Comparison of ENCODE assay signal across 15 cellular contexts in genomic region chr20:50098259-50098658, GRCh38. TPM values are rescaled to one million over a fixed set of nuclear protein-coding genes. Genes with fewer than 3 reads are reported as not detected.
A peak's percentile ranks its signal among the peaks of the same experiment; 100 is the strongest.
DNase-seq lines count a peak whose midpoint lies in the region; ATAC-seq and TF ChIP-seq lines count a peak whose summit lies in the region.
"Had no signal": no experiment of that assay in that cellular context is flagged by ENCODE, and none has a peak within 500 bp of the region (broad histone marks: within the 10 kb centered on the region; RNA-seq: fewer than 3 reads in every experiment).

No MANE protein-coding gene starts in this region.

- intact Hi-C loops in activated naive CD4-positive, alpha-beta T cell treated with anti-CD3 and anti-CD28 coated beads for 36 hours (cut with micrococcal nuclease), result no loop called here
- intact Hi-C loops in activated CD4-positive, alpha-beta memory T cell treated with anti-CD3 and anti-CD28 coated beads for 36 hours (cut with micrococcal nuclease), result no loop called here
- intact Hi-C loops in heart right ventricle (cut with DNase I), result no loop called here

- H3K27ac Mint-ChIP-seq in activated naive CD4-positive, alpha-beta T cell treated with anti-CD3 and anti-CD28 coated beads for 36 hours, result peak overlapping the region; percentile 1
- H3K27ac Mint-ChIP-seq in activated CD4-positive, alpha-beta memory T cell treated with anti-CD3 and anti-CD28 coated beads for 36 hours, result peak overlapping the region; percentile 14
- H3K27ac Mint-ChIP-seq: activated B cell treated with CpG ODN at 0.5 μM for 24 hours had no signal

- H3K4me3 ChIP-seq in heart right ventricle (no peak overlapping the region), smooth muscle cell (no peak overlapping the region)

- H3K9me3 ChIP-seq in heart right ventricle, result no peaks in the 10 kb centered on the region
- H3K9me3 ChIP-seq in smooth muscle cell (replicated peaks; ENCODE audit: low read depth), result no peaks in the 10 kb centered on the region

- no peaks in the 10 kb centered on the region for H3K27me3 Mint-ChIP-seq in activated naive CD4-positive, alpha-beta T cell treated with anti-CD3 and anti-CD28 coated beads for 36 hours (ENCODE audit: low read depth)
- no peaks in the 10 kb centered on the region for H3K27me3 Mint-ChIP-seq in activated CD4-positive, alpha-beta memory T cell treated with anti-CD3 and anti-CD28 coated beads for 36 hours
- H3K27me3 Mint-ChIP-seq: activated B cell treated with CpG ODN at 0.5 μM for 24 hours had no signal

- CTCF ChIA-PET in activated naive CD4-positive, alpha-beta T cell treated with anti-CD3 and anti-CD28 coated beads for 36 hours (lab: Charles Lee), result interaction anchor here (1.1 to 2.6 kb wide), 4 partner anchors 11 to 122 kb away, joined by 3 to 6 read pairs (median 5); no protein-coding TSS in a partner anchor
- CTCF ChIA-PET in activated CD4-positive, alpha-beta memory T cell treated with anti-CD3 and anti-CD28 coated beads for 36 hours (lab: Charles Lee), result interaction anchor here (1.3 to 3.8 kb wide), 6 partner anchors 12 to 119 kb away, joined by 5 to 20 read pairs (median 9); no protein-coding TSS in a partner anchor

- H4K20me1 ChIP-seq in smooth muscle cell (ENCODE audit: low read depth), result peaks cover 97% of the 10 kb centered on the region

- H3K4me1 ChIP-seq in heart right ventricle (peaks cover 2 to 80% (median 56%) of the 10 kb centered on the region in 9 donors), smooth muscle cell (ENCODE audit: low read depth) (no peaks in the 10 kb centered on the region)

- H3K27ac ChIP-seq in heart right ventricle (peak overlapping the region in 7 of 10 donors; percentile 11 to 77 (median 44)), smooth muscle cell (ENCODE audit: low read depth) (peak overlapping the region; percentile 48)
- H3K27ac ChIP-seq: RWPE1 had no signal

- WGBS in heart right ventricle, 2 donors, result 49 to 58% methylated on average over 2 of the region's 2 CpGs
- 39% methylated on average over 2 of the region's 2 CpGs for WGBS in smooth muscle cell (ENCODE audit: low lambda C conversion rate)

- no peak overlapping the region for H2AFZ ChIP-seq in smooth muscle cell (ENCODE audit: low read depth)

- H3K4me1 Mint-ChIP-seq in activated naive CD4-positive, alpha-beta T cell treated with anti-CD3 and anti-CD28 coated beads for 36 hours (ENCODE audit: low read depth), result peaks cover 33% of the 10 kb centered on the region
- peaks cover 42% of the 10 kb centered on the region for H3K4me1 Mint-ChIP-seq in activated CD4-positive, alpha-beta memory T cell treated with anti-CD3 and anti-CD28 coated beads for 36 hours (ENCODE audit: low read depth)

- no peak overlapping the region for H3K4me3 Mint-ChIP-seq in activated naive CD4-positive, alpha-beta T cell treated with anti-CD3 and anti-CD28 coated beads for 36 hours
- H3K4me3 Mint-ChIP-seq in activated CD4-positive, alpha-beta memory T cell treated with anti-CD3 and anti-CD28 coated beads for 36 hours, result no peak overlapping the region
- H3K4me3 Mint-ChIP-seq: activated B cell treated with CpG ODN at 0.5 μM for 24 hours, mesothelial cell of epicardium had no signal

- H3K27me3 ChIP-seq in heart right ventricle, result no peaks in the 10 kb centered on the region
- no peaks in the 10 kb centered on the region for H3K27me3 ChIP-seq in smooth muscle cell (ENCODE audit: low read depth)

- POLR2A ChIA-PET in activated CD4-positive, alpha-beta memory T cell treated with anti-CD3 and anti-CD28 coated beads for 36 hours (lab: Charles Lee), result interaction anchor here (1.2 kb wide), 1 partner anchor 12 kb away, joined by 3 read pairs; no protein-coding TSS in a partner anchor

- H3K9ac ChIP-seq in smooth muscle cell (ENCODE audit: low read depth), result no peak overlapping the region

- DNase-seq in activated naive CD4-positive, alpha-beta T cell treated with anti-CD3 and anti-CD28 coated beads for 36 hours, result no peak
- DNase-seq in activated naive CD4-positive, alpha-beta T cell (lab: John Stamatoyannopoulos, UW), result no peak
- no peak for DNase-seq in activated CD4-positive, alpha-beta memory T cell treated with anti-CD3 and anti-CD28 coated beads for 36 hours
- no peak for DNase-seq in heart right ventricle
- no peak for DNase-seq in smooth muscle cell (lab: John Stamatoyannopoulos, UW; ENCODE audit: unreplicated experiment)
- no peak for DNase-seq in stimulated activated CD4-positive, alpha-beta T cell treated with anti-CD3 and anti-CD28 coated beads, Interleukin-4, amount 100 ng/mL, for 4 hours
- no peak for DNase-seq in stimulated activated CD4-positive, alpha-beta T cell treated with anti-CD3 and anti-CD28 coated beads, Interleukin-4, amount 100 ng/mL, for 1 hour
- DNase-seq: activated B cell treated with CpG ODN at 0.5 μM for 24 hours; islet precursor cell; NCI-H1105; NCI-H2171; stimulated activated naive CD4-positive, alpha-beta T cell treated with Interleukin-2 at 50 U/mL for 16 hours had no signal

- H3K36me3 ChIP-seq in heart right ventricle, result peaks cover 0 to 49% (median 13%) of the 10 kb centered on the region in 9 donors
- peaks cover 4% of the 10 kb centered on the region for H3K36me3 ChIP-seq in smooth muscle cell (ENCODE audit: low read depth)

- peaks cover 96% of the 10 kb centered on the region for H3K79me2 ChIP-seq in smooth muscle cell (ENCODE audit: low read depth)

- H3K4me2 ChIP-seq in smooth muscle cell, result no peak overlapping the region

- TF ChIP-seq CTCF in heart right ventricle (IDR thresholded peaks at IDR 0.05) (no peak), smooth muscle cell (IDR thresholded peaks at IDR 0.05; ENCODE audit: borderline replicate concordance, insufficient read depth, poor library complexity, severe bottlenecking) (no peak)

- peak in 2 of 8 donors; percentile 22 to 32 for ATAC-seq in heart right ventricle
- no peak for ATAC-seq in HG03354 (IDR thresholded peaks at IDR 0.05; ENCODE audit: poor library complexity, severe bottlenecking, unreplicated experiment)

- no peaks in the 10 kb centered on the region for H3K9me3 Mint-ChIP-seq in activated naive CD4-positive, alpha-beta T cell treated with anti-CD3 and anti-CD28 coated beads for 36 hours
- no peaks in the 10 kb centered on the region for H3K9me3 Mint-ChIP-seq in activated CD4-positive, alpha-beta memory T cell treated with anti-CD3 and anti-CD28 coated beads for 36 hours
- H3K9me3 Mint-ChIP-seq: activated B cell treated with CpG ODN at 0.5 μM for 24 hours, mesothelial cell of epicardium had no signal

- H3F3A ChIP-seq in smooth muscle cell (ENCODE audit: low read depth), result peaks cover 7% of the 10 kb centered on the region

- H3K36me3 Mint-ChIP-seq in activated naive CD4-positive, alpha-beta T cell treated with anti-CD3 and anti-CD28 coated beads for 36 hours (ENCODE audit: low read depth), result peaks cover 15% of the 10 kb centered on the region
- peaks cover 36% of the 10 kb centered on the region for H3K36me3 Mint-ChIP-seq in activated CD4-positive, alpha-beta memory T cell treated with anti-CD3 and anti-CD28 coated beads for 36 hours

RNA-seq across cellular contexts. Expression of gene UBE2V1, which starts 14.7 kb away (rescaled TPM):
- total RNA-seq in activated naive CD4-positive, alpha-beta T cell treated with anti-CD3 and anti-CD28 coated beads for 36 hours, result 100 to 1,000 TPM; 124 to 137 TPM
- 100 to 1,000 TPM; 167 to 172 TPM for total RNA-seq in activated CD4-positive, alpha-beta memory T cell treated with anti-CD3 and anti-CD28 coated beads for 36 hours
- 100 to 1,000 TPM in 2 of 10 donors, 10 to 100 TPM in 8; 72.6 to 113 (median 90.2) TPM for total RNA-seq in heart right ventricle
- 10 to 100 TPM; 61.9 to 80.0 TPM for polyA plus RNA-seq in heart right ventricle
- total RNA-seq in smooth muscle cell, result 94.1 and 94.8 TPM in 2 replicates
- polyA plus RNA-seq in smooth muscle cell, result 128 and 141 TPM in 2 replicates

RNA-seq across cellular contexts. Expression of gene PEDS1, which starts 55.3 kb away (rescaled TPM):
- 10 to 100 TPM; 10.4 to 11.2 TPM for total RNA-seq in activated naive CD4-positive, alpha-beta T cell treated with anti-CD3 and anti-CD28 coated beads for 36 hours
- total RNA-seq in activated CD4-positive, alpha-beta memory T cell treated with anti-CD3 and anti-CD28 coated beads for 36 hours, result 10 to 100 TPM; 15.0 to 16.9 TPM
- total RNA-seq in heart right ventricle, result 10 to 100 TPM; 12.2 to 36.2 (median 19.4) TPM
- 10 to 100 TPM; 31.1 to 40.2 TPM for polyA plus RNA-seq in heart right ventricle
- total RNA-seq in smooth muscle cell, result 36.6 and 45.8 TPM in 2 replicates
- 47.4 and 64.3 TPM in 2 replicates for polyA plus RNA-seq in smooth muscle cell
